In genomic region chr13:31614073-31614472, GRCh38 we compare ENCODE assay signal across 30 cellular contexts.
"Had no signal": no experiment of that assay in that cellular context is flagged by ENCODE, and none has a peak within 500 bp of the region (broad histone marks: within the 10 kb centered on the region; RNA-seq: fewer than 3 reads in every experiment).

No MANE protein-coding gene starts in this region.

- H3K27me3 ChIP-seq: adrenal gland, body of pancreas, brain microvascular endothelial cell, breast epithelium had no signal

- H3K4me1 ChIP-seq: adrenal gland, body of pancreas, breast epithelium had no signal

- H3K36me3 ChIP-seq: adrenal gland, brain microvascular endothelial cell, breast epithelium had no signal

- H3K27ac ChIP-seq: adrenal gland, body of pancreas, brain microvascular endothelial cell, breast epithelium, VCaP had no signal

- DNase-seq: activated B cell treated with CpG ODN at 0.5 μM for 24 hours; activated CD4-positive, alpha-beta memory T cell treated with anti-CD3 and anti-CD28 coated beads for 36 hours; activated CD4-positive, alpha-beta T cell treated with anti-CD3 and anti-CD28 coated beads for 36 hours; activated CD4-positive, alpha-beta T cell treated with anti-CD3 and anti-CD28 coated beads for 48 hours; activated CD4-positive, alpha-beta T cell treated with anti-CD3 and anti-CD28 coated beads, Interleukin-2, amount 50 U/mL, for 1 hour; activated CD4-positive, alpha-beta T cell treated with anti-CD3 and anti-CD28 coated beads, Interleukin-2, amount 50 U/mL, for 4 hours; activated CD4-positive, CD25-positive, alpha-beta regulatory T cell treated with anti-CD3 and anti-CD28 coated beads, Interleukin-2, amount 50 U/mL, for 72 hours; activated CD8-positive, alpha-beta memory T cell treated with anti-CD3 and anti-CD28 coated beads, Interleukin-2, amount 50 U/mL, for 4 hours; activated CD8-positive, alpha-beta T cell treated with anti-CD3 and anti-CD28 coated beads for 36 hours; activated effector memory CD4-positive, alpha-beta T cell treated with anti-CD3 and anti-CD28 coated beads, Interleukin-2, amount 50 U/mL, for 16 hours; activated gamma-delta T cell treated with Interleukin-2 at 50 U/mL for 16 hours; activated naive CD4-positive, alpha-beta T cell; activated naive CD4-positive, alpha-beta T cell treated with anti-CD3 and anti-CD28 coated beads for 36 hours; activated naive CD4-positive, alpha-beta T cell treated with anti-CD3 and anti-CD28 coated beads, Interleukin-2, amount 50 U/mL, for 16 hours; activated naive CD8-positive, alpha-beta T cell treated with anti-CD3 and anti-CD28 coated beads for 36 hours; activated T-cell treated with anti-CD3 and anti-CD28 coated beads for 4 hours; activated T-cell treated with anti-CD3 and anti-CD28 coated beads, Interleukin-2, amount 50 U/mL, for 1 hour; activated T-cell treated with anti-CD3 and anti-CD28 coated beads, Interleukin-2, amount 50 U/mL, for 4 hours; activated T-cell treated with anti-CD3 and anti-CD28 coated beads, Interleukin-2, amount 50 U/mL, for 72 hours; adrenal gland; amniotic stem cell; aorta; body of pancreas; brain microvascular endothelial cell; central memory CD4-positive, alpha-beta T cell; T-helper 1 cell; T-helper 2 cell; T-helper 9 cell had no signal

- H3K9me3 ChIP-seq: adrenal gland, body of pancreas, breast epithelium had no signal

- H3K4me3 ChIP-seq: adrenal gland, body of pancreas, breast epithelium had no signal
